In the genomic region with DNA sequence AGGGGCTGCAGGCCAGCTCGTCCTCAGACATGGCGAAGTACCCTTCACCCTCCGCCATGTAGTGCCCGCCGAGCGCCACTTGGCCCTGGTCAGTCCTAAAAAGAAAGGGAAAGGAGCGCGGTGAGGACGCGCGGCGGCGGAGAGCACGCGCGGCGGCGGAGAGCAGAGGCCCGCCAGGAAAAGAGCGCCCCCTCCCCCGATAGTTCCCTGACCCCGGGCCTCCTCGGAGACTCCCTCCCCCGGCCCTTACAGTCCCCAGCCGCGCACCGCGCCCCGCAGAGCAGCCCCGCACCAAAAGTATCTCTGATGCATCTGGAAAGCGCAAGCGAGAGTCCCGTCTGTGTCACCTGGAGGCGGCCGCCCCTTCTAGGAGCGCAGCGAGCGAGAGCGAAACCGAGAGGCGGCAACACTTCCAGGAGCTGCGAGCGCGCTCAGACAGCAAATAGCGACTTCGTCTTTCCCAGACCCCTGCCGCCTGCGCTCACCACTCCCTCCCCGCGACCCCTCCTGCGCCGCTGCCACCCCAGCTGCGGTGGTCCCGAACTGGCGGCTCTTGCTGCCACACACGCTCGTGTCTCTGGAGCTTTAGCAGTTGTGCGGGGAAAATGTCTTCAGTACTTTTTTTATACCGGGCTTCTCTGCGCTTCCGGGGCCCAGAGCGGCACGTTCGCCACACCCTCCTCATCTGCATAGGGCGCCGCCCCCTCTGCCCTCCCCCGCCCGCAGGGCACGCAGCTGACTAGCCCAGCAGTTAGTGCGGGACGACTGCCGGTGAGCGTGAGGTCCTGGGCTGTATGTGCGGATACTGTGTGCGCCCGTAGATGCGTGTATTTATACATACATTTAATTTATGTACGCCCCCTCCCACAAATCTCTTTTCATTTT, we compare ENCODE assay signal across 1 cellular context.
TF ChIP-seq lines count a peak whose summit lies in the region.

TSS of gene TENT5A (minus strand) at position 598 of the 885 bp plus-strand sequence. CDS start at position 58, 540 bp downstream.

TF ChIP-seq in HEK293, 187 proteins besides CTCF, POLR2A, EP300 and RAD21 (continued from another document and continues in another):
- TF ChIP-seq ZNF362 (tag by site-specific recombination; IDR thresholded peaks at IDR 0.05) (peak; percentile 87), HOXC10 (CRISPR knock-in tag; IDR thresholded peaks at IDR 0.05) (no peak; the same call in 1 of the 2 replicates), ZSCAN16 (tag by site-specific recombination; IDR thresholded peaks at IDR 0.05) (no peak), ZBTB1 (tag by site-specific recombination; IDR thresholded peaks at IDR 0.05) (no peak), ZNF791 (tag by site-specific recombination; IDR thresholded peaks at IDR 0.05) (no peak), ZNF280D (tag by site-specific recombination; IDR thresholded peaks at IDR 0.05) (no peak), ZNF169 (tag by site-specific recombination; IDR thresholded peaks at IDR 0.05) (no peak), ZNF585B (tag by site-specific recombination; IDR thresholded peaks at IDR 0.05) (no peak), ZNF623 (tag by site-specific recombination; IDR thresholded peaks at IDR 0.05) (no peak), ZNF148 (tag by site-specific recombination; IDR thresholded peaks at IDR 0.05; ENCODE audit: borderline replicate concordance) (no peak), KLF7 (tag by site-specific recombination; IDR thresholded peaks at IDR 0.05; ENCODE audit: borderline replicate concordance) (no peak), ZNF571 (tag by site-specific recombination; IDR thresholded peaks at IDR 0.05) (no peak), TCF7L2 (IDR thresholded peaks at IDR 0.05; ENCODE audit: borderline replicate concordance, low read depth, low read length) (no peak), GLI4 (tag by site-specific recombination; IDR thresholded peaks at IDR 0.05) (no peak), MYNN (tag by site-specific recombination; IDR thresholded peaks at IDR 0.05; ENCODE audit: borderline replicate concordance) (no peak), ZXDB (tag by site-specific recombination; IDR thresholded peaks at IDR 0.05) (peak; percentile 38), ZNF449 (tag by site-specific recombination; IDR thresholded peaks at IDR 0.05) (no peak), ZNF561 (tag by site-specific recombination; IDR thresholded peaks at IDR 0.05; ENCODE audit: borderline replicate concordance) (peak; percentile 25; the same call in 1 of the 2 replicates), ZNF350 (tag by site-specific recombination; IDR thresholded peaks at IDR 0.05) (no peak), ZBTB20 (tag by site-specific recombination; IDR thresholded peaks at IDR 0.05) (peak; percentile 40; the same call in 1 of the 2 replicates), ZNF10 (tag by site-specific recombination; IDR thresholded peaks at IDR 0.05) (0 out of 2 replicates have a peak, but pooled peaks have one; percentile 6), YY2 (tag by site-specific recombination; IDR thresholded peaks at IDR 0.05) (no peak), OVOL3 (tag by site-specific recombination; IDR thresholded peaks at IDR 0.05) (no peak), ZNF114 (tag by site-specific recombination; IDR thresholded peaks at IDR 0.05) (no peak), KLF1 (tag by site-specific recombination; IDR thresholded peaks at IDR 0.05) (peak; percentile 18; the same call in 1 of the 2 replicates), ZNF155 (tag by site-specific recombination; IDR thresholded peaks at IDR 0.05) (no peak), ZBTB7A (tag by site-specific recombination; IDR thresholded peaks at IDR 0.05; ENCODE audit: low read depth) (no peak), HOXD13 (CRISPR knock-in tag; IDR thresholded peaks at IDR 0.05; ENCODE audit: borderline replicate concordance) (no peak), ZNF133 (tag by site-specific recombination; IDR thresholded peaks at IDR 0.05) (no peak), ZIC2 (tag by site-specific recombination; IDR thresholded peaks at IDR 0.05) (peak; percentile 47; the same call in 1 of the 2 replicates), IKZF3 (tag by site-specific recombination; IDR thresholded peaks at IDR 0.05) (no peak), ZNF776 (tag by site-specific recombination; IDR thresholded peaks at IDR 0.05; ENCODE audit: borderline replicate concordance) (no peak), ZNF202 (tag by site-specific recombination; IDR thresholded peaks at IDR 0.05; ENCODE audit: borderline replicate concordance) (no peak), KLF9 (tag by site-specific recombination; IDR thresholded peaks at IDR 0.05; ENCODE audit: low read depth) (peak; percentile 89), ZNF223 (tag by site-specific recombination; IDR thresholded peaks at IDR 0.05) (no peak), BCL6B (tag by site-specific recombination; IDR thresholded peaks at IDR 0.05) (no peak), ZNF544 (tag by site-specific recombination; IDR thresholded peaks at IDR 0.05) (no peak), ZNF335 (tag by site-specific recombination; conservative IDR thresholded peaks at IDR 0.05) (peak; percentile 30; the same call in 1 of the 2 replicates), ZNF426 (tag by site-specific recombination; IDR thresholded peaks at IDR 0.05) (no peak), ZNF785 (tag by site-specific recombination; IDR thresholded peaks at IDR 0.05) (no peak), SALL2 (tag by site-specific recombination; IDR thresholded peaks at IDR 0.05; ENCODE audit: borderline replicate concordance) (no peak), ZNF548 (tag by site-specific recombination; IDR thresholded peaks at IDR 0.05) (no peak), ZNF701 (tag by site-specific recombination; IDR thresholded peaks at IDR 0.05) (no peak), SP7 (tag by site-specific recombination; IDR thresholded peaks at IDR 0.05) (0 out of 2 replicates have a peak, but pooled peaks have one; percentile 6), ZNF404 (tag by site-specific recombination; IDR thresholded peaks at IDR 0.05) (no peak), ZNF514 (tag by site-specific recombination; IDR thresholded peaks at IDR 0.05) (no peak), ZNF837 (tag by site-specific recombination; IDR thresholded peaks at IDR 0.05) (no peak), ZBTB48 (tag by site-specific recombination; IDR thresholded peaks at IDR 0.05) (peak; percentile 30; the same call in 1 of the 2 replicates), ZNF184 (tag by site-specific recombination; IDR thresholded peaks at IDR 0.05) (no peak), ZNF596 (tag by site-specific recombination; IDR thresholded peaks at IDR 0.05) (no peak)
- TF ChIP-seq, protein P1, sequence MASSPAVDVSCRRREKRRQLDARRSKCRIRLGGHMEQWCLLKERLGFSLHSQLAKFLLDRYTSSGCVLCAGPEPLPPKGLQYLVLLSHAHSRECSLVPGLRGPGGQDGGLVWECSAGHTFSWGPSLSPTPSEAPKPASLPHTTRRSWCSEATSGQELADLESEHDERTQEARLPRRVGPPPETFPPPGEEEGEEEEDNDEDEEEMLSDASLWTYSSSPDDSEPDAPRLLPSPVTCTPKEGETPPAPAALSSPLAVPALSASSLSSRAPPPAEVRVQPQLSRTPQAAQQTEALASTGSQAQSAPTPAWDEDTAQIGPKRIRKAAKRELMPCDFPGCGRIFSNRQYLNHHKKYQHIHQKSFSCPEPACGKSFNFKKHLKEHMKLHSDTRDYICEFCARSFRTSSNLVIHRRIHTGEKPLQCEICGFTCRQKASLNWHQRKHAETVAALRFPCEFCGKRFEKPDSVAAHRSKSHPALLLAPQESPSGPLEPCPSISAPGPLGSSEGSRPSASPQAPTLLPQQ (tag by site-specific recombination; IDR thresholded peaks at IDR 0.05): no peak; the same call in 1 of the 2 replicates
- TF ChIP-seq, protein P2, sequence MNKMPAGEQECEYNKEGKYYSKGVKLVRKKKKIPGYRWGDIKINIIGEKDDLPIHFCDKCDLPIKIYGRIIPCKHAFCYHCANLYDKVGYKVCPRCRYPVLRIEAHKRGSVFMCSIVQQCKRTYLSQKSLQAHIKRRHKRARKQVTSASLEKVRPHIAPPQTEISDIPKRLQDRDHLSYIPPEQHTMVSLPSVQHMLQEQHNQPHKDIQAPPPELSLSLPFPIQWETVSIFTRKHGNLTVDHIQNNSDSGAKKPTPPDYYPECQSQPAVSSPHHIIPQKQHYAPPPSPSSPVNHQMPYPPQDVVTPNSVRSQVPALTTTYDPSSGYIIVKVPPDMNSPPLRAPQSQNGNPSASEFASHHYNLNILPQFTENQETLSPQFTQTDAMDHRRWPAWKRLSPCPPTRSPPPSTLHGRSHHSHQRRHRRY (tag by site-specific recombination; IDR thresholded peaks at IDR 0.05): no peak
- TF ChIP-seq, protein P3, sequence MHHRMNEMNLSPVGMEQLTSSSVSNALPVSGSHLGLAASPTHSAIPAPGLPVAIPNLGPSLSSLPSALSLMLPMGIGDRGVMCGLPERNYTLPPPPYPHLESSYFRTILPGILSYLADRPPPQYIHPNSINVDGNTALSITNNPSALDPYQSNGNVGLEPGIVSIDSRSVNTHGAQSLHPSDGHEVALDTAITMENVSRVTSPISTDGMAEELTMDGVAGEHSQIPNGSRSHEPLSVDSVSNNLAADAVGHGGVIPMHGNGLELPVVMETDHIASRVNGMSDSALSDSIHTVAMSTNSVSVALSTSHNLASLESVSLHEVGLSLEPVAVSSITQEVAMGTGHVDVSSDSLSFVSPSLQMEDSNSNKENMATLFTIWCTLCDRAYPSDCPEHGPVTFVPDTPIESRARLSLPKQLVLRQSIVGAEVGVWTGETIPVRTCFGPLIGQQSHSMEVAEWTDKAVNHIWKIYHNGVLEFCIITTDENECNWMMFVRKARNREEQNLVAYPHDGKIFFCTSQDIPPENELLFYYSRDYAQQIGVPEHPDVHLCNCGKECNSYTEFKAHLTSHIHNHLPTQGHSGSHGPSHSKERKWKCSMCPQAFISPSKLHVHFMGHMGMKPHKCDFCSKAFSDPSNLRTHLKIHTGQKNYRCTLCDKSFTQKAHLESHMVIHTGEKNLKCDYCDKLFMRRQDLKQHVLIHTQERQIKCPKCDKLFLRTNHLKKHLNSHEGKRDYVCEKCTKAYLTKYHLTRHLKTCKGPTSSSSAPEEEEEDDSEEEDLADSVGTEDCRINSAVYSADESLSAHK (tag by site-specific recombination; IDR thresholded peaks at IDR 0.05): 0 out of 2 replicates have a peak, but pooled peaks have one; percentile 10
